21 cellular contexts compared by ENCODE assay signal in genomic region chr2:207589143-207589542, GRCh38. TPM values are rescaled to one million over a fixed set of nuclear protein-coding genes. Genes with fewer than 3 reads are reported as not detected.
DNase-seq lines count a peak whose midpoint lies in the region; ATAC-seq and TF ChIP-seq lines count a peak whose summit lies in the region.
"Had no signal": no experiment of that assay in that cellular context is flagged by ENCODE, and none has a peak within 500 bp of the region (broad histone marks: within the 10 kb centered on the region; RNA-seq: fewer than 3 reads in every experiment).

No MANE protein-coding gene starts in this region.

- DNase-seq in activated CD8-positive, alpha-beta T cell treated with anti-CD3 and anti-CD28 coated beads for 36 hours = no peak
- DNase-seq in activated CD8-positive, alpha-beta T cell treated with anti-CD3 and anti-CD28 coated beads, Interleukin-2, amount 10 ng/mL, durations not matched to agents 7 days and 5 days = no peak
- no peak for DNase-seq in CD4-positive, alpha-beta memory T cell
- no peak for DNase-seq in immature natural killer cell
- DNase-seq in NCI-H2171 treated with DMSO at 0.1 percent for 48 hours (lab: John Stamatoyannopoulos, UW) = no peak
- DNase-seq in kidney glomerular epithelial cell (lab: John Stamatoyannopoulos, UW) = no peak
- no peak for DNase-seq in left cardiac atrium
- DNase-seq: 8988T; CD8-positive, alpha-beta memory T cell; DMS79; H7; HFFc6; NCI-H1417; NCI-H187 treated with DMSO at 0.1 percent for 48 hours; NCI-H226; NCI-H524; NCI-H82; PC-3; RPMI8226; SHP77 treated with DMSO at 0.1 percent for 48 hours had no signal

- H3K27ac ChIP-seq in CD4-positive, alpha-beta memory T cell (ENCODE audit: low read depth, low read length) = no peak overlapping the region

- no peaks in the 10 kb centered on the region for H3K9me3 ChIP-seq in CD4-positive, alpha-beta memory T cell (ENCODE audit: control insufficient read depth in 1 of 2, low read length in 2 of 2)

- H3K9me3 Mint-ChIP-seq in activated CD8-positive, alpha-beta T cell treated with anti-CD3 and anti-CD28 coated beads for 36 hours = peaks cover 15% of the 10 kb centered on the region
- H3K9me3 Mint-ChIP-seq in activated CD8-positive, alpha-beta T cell treated with anti-CD3 and anti-CD28 coated beads, Interleukin-2, amount 10 ng/mL, durations not matched to agents 7 days and 5 days (ENCODE audit: insufficient read depth) = peaks cover 16% of the 10 kb centered on the region
- peaks cover 0 to 27% (median 6%) of the 10 kb centered on the region in 8 donors for H3K9me3 Mint-ChIP-seq in CD4-positive, alpha-beta memory T cell
- H3K9me3 Mint-ChIP-seq in activated T-helper 17 cell treated with anti-CD3 and anti-CD28 coated beads, Interleukin-2, amount 50 U/mL, for 72 hours = no peaks in the 10 kb centered on the region
- H3K9me3 Mint-ChIP-seq in immature natural killer cell = peaks cover 0 to 8% (median 0%) of the 10 kb centered on the region in 6 donors

- CTCF ChIA-PET in activated CD8-positive, alpha-beta T cell treated with anti-CD3 and anti-CD28 coated beads for 36 hours (lab: Charles Lee) = no interaction called here
- CTCF ChIA-PET in activated CD8-positive, alpha-beta T cell treated with anti-CD3 and anti-CD28 coated beads, Interleukin-2, amount 10 ng/mL, durations not matched to agents 7 days and 5 days (lab: Charles Lee) = no interaction called here
- CTCF ChIA-PET in CD4-positive, alpha-beta memory T cell (lab: Charles Lee; ENCODE audit: partially characterized antibody) = no interaction called here

- no peaks in the 10 kb centered on the region for H3K27me3 Mint-ChIP-seq in activated CD8-positive, alpha-beta T cell treated with anti-CD3 and anti-CD28 coated beads for 36 hours
- H3K27me3 Mint-ChIP-seq in activated CD8-positive, alpha-beta T cell treated with anti-CD3 and anti-CD28 coated beads, Interleukin-2, amount 10 ng/mL, durations not matched to agents 7 days and 5 days (ENCODE audit: low read depth) = no peaks in the 10 kb centered on the region
- no peaks in the 10 kb centered on the region for H3K27me3 Mint-ChIP-seq in CD4-positive, alpha-beta memory T cell
- no peaks in the 10 kb centered on the region for H3K27me3 Mint-ChIP-seq in activated T-helper 17 cell treated with anti-CD3 and anti-CD28 coated beads, Interleukin-2, amount 50 U/mL, for 72 hours
- no peaks in the 10 kb centered on the region for H3K27me3 Mint-ChIP-seq in immature natural killer cell (ENCODE audit: low read depth in 3 of 3)
- H3K27me3 Mint-ChIP-seq: CD8-positive, alpha-beta memory T cell had no signal

- POLR2A ChIA-PET in activated CD8-positive, alpha-beta T cell treated with anti-CD3 and anti-CD28 coated beads for 36 hours (lab: Charles Lee) = no interaction called here
- POLR2A ChIA-PET in activated CD8-positive, alpha-beta T cell treated with anti-CD3 and anti-CD28 coated beads, Interleukin-2, amount 10 ng/mL, durations not matched to agents 7 days and 5 days (lab: Charles Lee) = no interaction called here
- POLR2A ChIA-PET in CD4-positive, alpha-beta memory T cell (lab: Charles Lee; ENCODE audit: partially characterized antibody) = no interaction called here

- H3K4me1 ChIP-seq in CD4-positive, alpha-beta memory T cell (ENCODE audit: insufficient read depth, low read length) = no peaks in the 10 kb centered on the region

- H3K36me3 Mint-ChIP-seq in activated CD8-positive, alpha-beta T cell treated with anti-CD3 and anti-CD28 coated beads for 36 hours (ENCODE audit: low read depth) = peaks cover 86% of the 10 kb centered on the region
- peaks cover 88% of the 10 kb centered on the region for H3K36me3 Mint-ChIP-seq in activated CD8-positive, alpha-beta T cell treated with anti-CD3 and anti-CD28 coated beads, Interleukin-2, amount 10 ng/mL, durations not matched to agents 7 days and 5 days (ENCODE audit: low read depth)
- peaks cover 79 to 84% of the 10 kb centered on the region in 2 donors for H3K36me3 Mint-ChIP-seq in CD4-positive, alpha-beta memory T cell
- peaks cover 100% of the 10 kb centered on the region for H3K36me3 Mint-ChIP-seq in activated T-helper 17 cell treated with anti-CD3 and anti-CD28 coated beads, Interleukin-2, amount 50 U/mL, for 72 hours (ENCODE audit: low read depth)
- H3K36me3 Mint-ChIP-seq in immature natural killer cell = peaks cover 34 to 53% (median 36%) of the 10 kb centered on the region in 3 donors

- intact Hi-C loops in activated CD8-positive, alpha-beta T cell treated with anti-CD3 and anti-CD28 coated beads for 36 hours (cut with micrococcal nuclease) = no loop called here
- intact Hi-C loops in CD4-positive, alpha-beta memory T cell (cut with micrococcal nuclease) = no loop called here
- intact Hi-C loops in left cardiac atrium (cut with DNase I) = no loop called here

- no peak for TF ChIP-seq CTCF in activated CD8-positive, alpha-beta T cell treated with anti-CD3 and anti-CD28 coated beads for 36 hours (IDR thresholded peaks at IDR 0.05)

- no peaks in the 10 kb centered on the region for H3K27me3 ChIP-seq in CD4-positive, alpha-beta memory T cell (ENCODE audit: insufficient read depth, low read length)

- peaks cover 19% of the 10 kb centered on the region for H3K4me1 Mint-ChIP-seq in activated CD8-positive, alpha-beta T cell treated with anti-CD3 and anti-CD28 coated beads for 36 hours (ENCODE audit: low read depth)
- peaks cover 3% of the 10 kb centered on the region for H3K4me1 Mint-ChIP-seq in activated CD8-positive, alpha-beta T cell treated with anti-CD3 and anti-CD28 coated beads, Interleukin-2, amount 10 ng/mL, durations not matched to agents 7 days and 5 days (ENCODE audit: low read depth)
- peaks cover 18 to 34% (median 23%) of the 10 kb centered on the region in 4 donors for H3K4me1 Mint-ChIP-seq in CD4-positive, alpha-beta memory T cell
- peaks cover 23% of the 10 kb centered on the region for H3K4me1 Mint-ChIP-seq in activated T-helper 17 cell treated with anti-CD3 and anti-CD28 coated beads, Interleukin-2, amount 50 U/mL, for 72 hours
- peaks cover 10 to 42% of the 10 kb centered on the region in 2 donors for H3K4me1 Mint-ChIP-seq in immature natural killer cell

- peak overlapping the region; percentile 13 for H3K27ac Mint-ChIP-seq in activated CD8-positive, alpha-beta T cell treated with anti-CD3 and anti-CD28 coated beads for 36 hours
- no peak overlapping the region for H3K27ac Mint-ChIP-seq in activated CD8-positive, alpha-beta T cell treated with anti-CD3 and anti-CD28 coated beads, Interleukin-2, amount 10 ng/mL, durations not matched to agents 7 days and 5 days
- peak overlapping the region in 5 of 7 donors; percentile 11 to 48 (median 30) for H3K27ac Mint-ChIP-seq in CD4-positive, alpha-beta memory T cell
- peak overlapping the region; percentile 71 for H3K27ac Mint-ChIP-seq in activated T-helper 17 cell treated with anti-CD3 and anti-CD28 coated beads, Interleukin-2, amount 50 U/mL, for 72 hours
- peak overlapping the region in 5 of 6 donors; percentile 8 to 74 (median 34) for H3K27ac Mint-ChIP-seq in immature natural killer cell
- H3K27ac Mint-ChIP-seq: HFFc6 had no signal

- no peak for ATAC-seq in activated CD8-positive, alpha-beta T cell treated with anti-CD3 and anti-CD28 coated beads for 36 hours
- ATAC-seq in activated CD8-positive, alpha-beta T cell treated with anti-CD3 and anti-CD28 coated beads, Interleukin-2, amount 10 ng/mL, durations not matched to agents 7 days and 5 days = no peak
- no peak for ATAC-seq in activated T-helper 17 cell treated with anti-CD3 and anti-CD28 coated beads, Interleukin-2, amount 50 U/mL, for 72 hours (replicated peaks)
- no peak for ATAC-seq in left cardiac atrium
- ATAC-seq: PC-3 had no signal

- no peak overlapping the region for H3K4me3 ChIP-seq in CD4-positive, alpha-beta memory T cell (ENCODE audit: low read length in 2 of 2)

- H3K4me3 Mint-ChIP-seq in activated CD8-positive, alpha-beta T cell treated with anti-CD3 and anti-CD28 coated beads for 36 hours = no peak overlapping the region
- no peak overlapping the region for H3K4me3 Mint-ChIP-seq in activated CD8-positive, alpha-beta T cell treated with anti-CD3 and anti-CD28 coated beads, Interleukin-2, amount 10 ng/mL, durations not matched to agents 7 days and 5 days
- no peak overlapping the region for H3K4me3 Mint-ChIP-seq in CD4-positive, alpha-beta memory T cell
- no peak overlapping the region for H3K4me3 Mint-ChIP-seq in activated T-helper 17 cell treated with anti-CD3 and anti-CD28 coated beads, Interleukin-2, amount 50 U/mL, for 72 hours
- H3K4me3 Mint-ChIP-seq in immature natural killer cell = no peak overlapping the region
- H3K4me3 Mint-ChIP-seq: CD8-positive, alpha-beta memory T cell; HFFc6 had no signal

- peaks cover 23% of the 10 kb centered on the region for H3K36me3 ChIP-seq in CD4-positive, alpha-beta memory T cell (ENCODE audit: insufficient read depth, low read length)

RNA-seq across cellular contexts. Expression of gene METTL21A, which starts 36.1 kb away (rescaled TPM):
- 10 to 100 TPM; 28.9 to 30.7 TPM for total RNA-seq in activated CD8-positive, alpha-beta T cell treated with anti-CD3 and anti-CD28 coated beads for 36 hours
- total RNA-seq in activated CD8-positive, alpha-beta T cell treated with anti-CD3 and anti-CD28 coated beads, Interleukin-2, amount 10 ng/mL, durations not matched to agents 7 days and 5 days = 10 to 100 TPM; 22.9 TPM
- 10 to 100 TPM; 16.6 to 16.9 TPM for total RNA-seq in CD4-positive, alpha-beta memory T cell
- polyA plus RNA-seq in CD4-positive, alpha-beta memory T cell = 10 to 100 TPM; 26.9 to 38.2 TPM
- 10 to 100 TPM; 10.8 to 20.4 TPM for total RNA-seq in activated T-helper 17 cell treated with anti-CD3 and anti-CD28 coated beads, Interleukin-2, amount 50 U/mL, for 72 hours
- 10 to 100 TPM; 24.5 to 33.1 (median 24.6) TPM for polyA plus RNA-seq in immature natural killer cell
- total RNA-seq in left cardiac atrium = 10 to 100 TPM; 11.9 to 14.5 TPM

RNA-seq across cellular contexts. Expression of gene CREB1, which starts 59.4 kb away (rescaled TPM):
- 10 to 100 TPM; 92.8 to 95.8 TPM for total RNA-seq in activated CD8-positive, alpha-beta T cell treated with anti-CD3 and anti-CD28 coated beads for 36 hours
- 100 to 1,000 TPM in 1 of 2 experiments, 10 to 100 TPM in 1; 87.6 to 103 TPM for total RNA-seq in activated CD8-positive, alpha-beta T cell treated with anti-CD3 and anti-CD28 coated beads, Interleukin-2, amount 10 ng/mL, durations not matched to agents 7 days and 5 days
- 100 to 1,000 TPM; 128 TPM for total RNA-seq in CD4-positive, alpha-beta memory T cell
- 10 to 100 TPM; 60.0 to 75.8 TPM for polyA plus RNA-seq in CD4-positive, alpha-beta memory T cell
- total RNA-seq in activated T-helper 17 cell treated with anti-CD3 and anti-CD28 coated beads, Interleukin-2, amount 50 U/mL, for 72 hours = 10 to 100 TPM; 84.2 to 97.5 TPM
- 10 to 100 TPM; 48.7 to 64.8 (median 59.4) TPM for polyA plus RNA-seq in immature natural killer cell
- 10 to 100 TPM; 40.4 to 40.6 TPM for total RNA-seq in left cardiac atrium
